In the genomic region with DNA sequence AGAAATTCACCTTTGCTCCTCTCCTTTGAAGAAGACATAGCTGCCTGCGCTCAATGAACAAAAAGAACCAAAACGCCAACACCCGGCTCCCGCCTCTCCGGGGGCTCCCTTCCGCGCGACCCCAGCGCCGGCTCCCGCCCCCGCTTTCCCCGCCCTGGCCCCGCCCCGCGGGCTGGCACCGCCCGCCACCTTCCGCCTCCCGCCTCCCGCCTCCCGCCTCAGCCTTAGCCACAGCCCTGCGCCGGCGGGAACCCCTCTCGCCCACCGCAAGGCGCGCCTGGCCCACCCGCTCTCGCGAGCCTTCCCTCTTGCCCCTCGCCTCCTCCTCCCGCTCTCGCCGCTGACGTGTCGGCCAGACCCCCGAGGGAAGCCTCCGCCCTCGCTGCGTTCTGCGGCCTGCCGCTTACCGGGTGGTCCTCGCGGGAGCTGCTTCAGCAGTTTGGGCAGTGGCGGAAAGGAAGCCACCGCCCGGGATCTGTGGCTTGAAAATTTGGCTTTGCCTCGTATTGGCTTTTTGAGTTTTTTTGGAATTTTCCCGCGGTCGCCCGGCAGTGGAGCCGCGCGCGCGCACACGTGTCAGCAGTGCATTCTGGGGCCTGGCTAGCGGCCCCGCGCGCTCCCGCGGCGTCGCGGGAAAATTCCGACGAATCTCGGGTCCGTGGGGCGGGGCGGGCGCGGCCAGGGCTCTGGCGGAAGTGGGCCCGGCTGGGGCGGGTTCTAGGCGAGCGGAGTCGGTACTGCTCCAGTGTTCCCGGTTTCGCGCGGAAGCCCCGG, we compare ENCODE assay signal across 8 cellular contexts. TPM values are rescaled to one million over a fixed set of nuclear protein-coding genes. Genes with fewer than 3 reads are reported as not detected.
DNase-seq lines count a peak whose midpoint lies in the region; TF ChIP-seq lines count a peak whose summit lies in the region.

A gene with protein sequence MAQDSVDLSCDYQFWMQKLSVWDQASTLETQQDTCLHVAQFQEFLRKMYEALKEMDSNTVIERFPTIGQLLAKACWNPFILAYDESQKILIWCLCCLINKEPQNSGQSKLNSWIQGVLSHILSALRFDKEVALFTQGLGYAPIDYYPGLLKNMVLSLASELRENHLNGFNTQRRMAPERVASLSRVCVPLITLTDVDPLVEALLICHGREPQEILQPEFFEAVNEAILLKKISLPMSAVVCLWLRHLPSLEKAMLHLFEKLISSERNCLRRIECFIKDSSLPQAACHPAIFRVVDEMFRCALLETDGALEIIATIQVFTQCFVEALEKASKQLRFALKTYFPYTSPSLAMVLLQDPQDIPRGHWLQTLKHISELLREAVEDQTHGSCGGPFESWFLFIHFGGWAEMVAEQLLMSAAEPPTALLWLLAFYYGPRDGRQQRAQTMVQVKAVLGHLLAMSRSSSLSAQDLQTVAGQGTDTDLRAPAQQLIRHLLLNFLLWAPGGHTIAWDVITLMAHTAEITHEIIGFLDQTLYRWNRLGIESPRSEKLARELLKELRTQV (minus strand): TSS at position 591 of the 774 bp plus-strand sequence. CDS start 68,418 bp downstream, outside the sequence.

- peak; percentile 69 for TF ChIP-seq POLR2A in NB4 (IDR thresholded peaks at IDR 0.05; ENCODE audit: extremely low read depth, insufficient read length)
- no peak for TF ChIP-seq POLR2A in testis (IDR thresholded peaks at IDR 0.05)

- peak; percentile 94 for DNase-seq in GM06990 (ENCODE audit: extremely low read depth, insufficient read length)
- DNase-seq in HFF-Myc (ENCODE audit: extremely low read depth, low read depth) = no peak
- DNase-seq in NB4 (ENCODE audit: low read depth) = peak; percentile 94
- peak; percentile 5 for DNase-seq in SKM-1 (lab: John Stamatoyannopoulos, UW; ENCODE audit: unreplicated experiment)
- DNase-seq in glutamatergic neuron = peak; percentile 99
- peak; percentile 96 for DNase-seq in osteoblast (ENCODE audit: insufficient read length, low spot score, missing footprints)
- DNase-seq in testis = peak; percentile 94

- H3K36me3 ChIP-seq in GM06990 (ENCODE audit: control insufficient read depth, insufficient read depth, low read length) (no peaks in the 10 kb centered on the region), osteoblast (ENCODE audit: insufficient read depth, low read length) (no peaks in the 10 kb centered on the region), testis (ENCODE audit: low read depth, missing control alignments) (no peaks in the 10 kb centered on the region)

- peaks cover 12% of the 10 kb centered on the region for H3K4me1 Mint-ChIP-seq in activated naive CD4-positive, alpha-beta T cell treated with anti-CD3 and anti-CD28 coated beads, Interleukin-2, amount 50 U/mL, for 24 hours
- H3K4me1 Mint-ChIP-seq in glutamatergic neuron (ENCODE audit: low read depth, unreplicated experiment) = peaks cover 12% of the 10 kb centered on the region

- H3K4me1 ChIP-seq in osteoblast (ENCODE audit: insufficient read depth, low read length) (peaks cover 5% of the 10 kb centered on the region), testis (no peaks in the 10 kb centered on the region)

- H4K20me1 ChIP-seq in osteoblast (ENCODE audit: insufficient read depth, low read length) = no peaks in the 10 kb centered on the region

- H3K4me3 Mint-ChIP-seq in activated naive CD4-positive, alpha-beta T cell treated with anti-CD3 and anti-CD28 coated beads, Interleukin-2, amount 50 U/mL, for 24 hours = peak within 1 kb of the TSS; percentile 93
- H3K4me3 Mint-ChIP-seq in glutamatergic neuron (ENCODE audit: unreplicated experiment) = peak within 1 kb of the TSS; percentile 93

- H3K9me3 ChIP-seq in osteoblast (ENCODE audit: low read depth, low read length) (no peaks in the 10 kb centered on the region), testis (no peaks in the 10 kb centered on the region)

- TF ChIP-seq CTCF in GM06990 (IDR thresholded peaks at IDR 0.05; ENCODE audit: insufficient read depth, low read length, poor library complexity, severe bottlenecking) (no peak), HFF-Myc (IDR thresholded peaks at IDR 0.05; ENCODE audit: low read depth, low read length, missing control alignments) (no peak), NB4 (IDR thresholded peaks at IDR 0.05; ENCODE audit: low read depth, low read length) (no peak), glutamatergic neuron (IDR thresholded peaks at IDR 0.05; ENCODE audit: partially characterized antibody, unreplicated experiment) (no peak), osteoblast (IDR thresholded peaks at IDR 0.05; ENCODE audit: extremely low read depth, low read depth, low read length) (no peak), testis (IDR thresholded peaks at IDR 0.05) (no peak)

- H3K27ac ChIP-seq in osteoblast (ENCODE audit: low read depth, low read length) (peak within 1 kb of the TSS; percentile 88), testis (peak within 1 kb of the TSS; percentile 86 to 97)

- H3K4me2 ChIP-seq in osteoblast (ENCODE audit: insufficient read depth, low read length) = peak within 1 kb of the TSS; percentile 86

- H2AFZ ChIP-seq in osteoblast (ENCODE audit: low read length) = peak within 1 kb of the TSS; percentile 99

- H3K79me2 ChIP-seq in osteoblast (ENCODE audit: insufficient read depth, low read length) = peaks cover 7% of the 10 kb centered on the region

- H3K4me3 ChIP-seq in GM06990 (replicated peaks; ENCODE audit: low read depth, low read length) (peak within 1 kb of the TSS; percentile 74), HFF-Myc (replicated peaks; ENCODE audit: low read depth, low read length) (peak within 1 kb of the TSS; percentile 74), NB4 (ENCODE audit: low read depth, low read length) (peak within 1 kb of the TSS; percentile 74), osteoblast (ENCODE audit: insufficient read depth, low read length) (peak within 1 kb of the TSS; percentile 97), testis (peak within 1 kb of the TSS; percentile 89 to 94)

- H3K27me3 Mint-ChIP-seq in activated naive CD4-positive, alpha-beta T cell treated with anti-CD3 and anti-CD28 coated beads, Interleukin-2, amount 50 U/mL, for 24 hours = peaks cover 8% of the 10 kb centered on the region
- peaks cover 7% of the 10 kb centered on the region for H3K27me3 Mint-ChIP-seq in glutamatergic neuron (ENCODE audit: unreplicated experiment)

- H3K36me3 Mint-ChIP-seq in activated naive CD4-positive, alpha-beta T cell treated with anti-CD3 and anti-CD28 coated beads, Interleukin-2, amount 50 U/mL, for 24 hours = no peaks in the 10 kb centered on the region
- H3K36me3 Mint-ChIP-seq in glutamatergic neuron (ENCODE audit: unreplicated experiment) = no peaks in the 10 kb centered on the region

- no peaks in the 10 kb centered on the region for H3K27me3 ChIP-seq in GM06990 (replicated peaks; ENCODE audit: control insufficient read depth, insufficient read depth, low read length)
- peaks cover 3% of the 10 kb centered on the region for H3K27me3 ChIP-seq in osteoblast (ENCODE audit: insufficient read depth, low read length)
- no peaks in the 10 kb centered on the region for H3K27me3 ChIP-seq in testis

- H3K27ac Mint-ChIP-seq in activated naive CD4-positive, alpha-beta T cell treated with anti-CD3 and anti-CD28 coated beads, Interleukin-2, amount 50 U/mL, for 24 hours = peak within 1 kb of the TSS; percentile 95
- H3K27ac Mint-ChIP-seq in glutamatergic neuron (ENCODE audit: unreplicated experiment) = peak within 1 kb of the TSS; percentile 96

- WGBS in testis, 2 donors = 1% methylated on average over 65 to 81 of the region's 89 CpGs

- H3K9me3 Mint-ChIP-seq in activated naive CD4-positive, alpha-beta T cell treated with anti-CD3 and anti-CD28 coated beads, Interleukin-2, amount 50 U/mL, for 24 hours = no peaks in the 10 kb centered on the region
- H3K9me3 Mint-ChIP-seq in glutamatergic neuron (ENCODE audit: unreplicated experiment) = peaks cover 7% of the 10 kb centered on the region

- intact Hi-C loops in testis (cut with DNase I; ENCODE audit: low total_unique reads) = no loop called here

RNA-seq across cellular contexts. Expression of the gene that starts here (rescaled TPM):
- total RNA-seq in glutamatergic neuron (ENCODE audit: unreplicated experiment) (22.9 TPM), osteoblast (4.7 and 5.4 TPM in 2 replicates), testis (10 to 100 TPM; 35.1 to 38.5 TPM)
- polyA plus RNA-seq in testis (ENCODE audit: insufficient read depth, low read depth, low replicate concordance) = 30.7 TPM
